Comparison of ENCODE assay signal across 18 cellular contexts in the genomic region with DNA sequence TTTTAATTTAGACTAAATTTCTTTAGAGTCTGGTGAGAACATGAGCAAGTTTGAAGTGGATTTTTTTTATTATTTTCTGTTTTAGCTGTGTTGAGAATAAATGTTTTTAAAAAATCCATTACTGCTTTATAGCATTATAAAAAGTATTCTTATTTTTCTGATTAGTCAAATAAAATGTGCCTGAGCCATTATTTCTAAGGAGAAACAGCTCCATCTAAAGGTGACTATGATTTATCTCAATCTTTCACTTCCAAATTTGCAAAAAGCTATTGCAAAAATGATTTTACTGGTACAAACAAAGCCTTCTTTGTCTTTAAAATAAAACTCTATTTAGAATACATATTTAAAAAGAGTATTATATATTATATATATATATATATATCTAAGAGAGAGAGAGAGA.
"Had no signal": no experiment of that assay in that cellular context is flagged by ENCODE, and none has a peak within 500 bp of the region (broad histone marks: within the 10 kb centered on the region; RNA-seq: fewer than 3 reads in every experiment).

No MANE protein-coding gene starts in this region.

- DNase-seq: activated CD4-positive, alpha-beta memory T cell treated with anti-CD3 and anti-CD28 coated beads, Interleukin-2, amount 10 ng/mL, durations not matched to agents 7 days and 5 days; activated CD4-positive, alpha-beta T cell treated with anti-CD3 and anti-CD28 coated beads for 1 hour; activated gamma-delta T cell; activated naive CD8-positive, alpha-beta T cell treated with anti-CD3 and anti-CD28 coated beads for 36 hours; activated T-cell treated with anti-CD3 and anti-CD28 coated beads, Interleukin-2, amount 50 U/mL, for 48 hours; foreskin melanocyte; head of caudate nucleus; natural killer cell; occipital lobe; sigmoid colon; stimulated activated CD4-positive, alpha-beta T cell treated with anti-CD3 and anti-CD28 coated beads, Interleukin-12 subunit alpha, Interleukin-12 subunit beta, amount 100 ng/mL, for 4 hours; stimulated activated naive CD4-positive, alpha-beta T cell treated with Interleukin-2 at 50 U/mL for 16 hours; T-helper 9 cell; upper lobe of left lung had no signal

- H3K36me3 ChIP-seq: sigmoid colon, suprapubic skin, upper lobe of left lung had no signal

- H3K27ac ChIP-seq: sigmoid colon, suprapubic skin, upper lobe of left lung had no signal

- H3K27me3 Mint-ChIP-seq: activated CD4-positive, alpha-beta memory T cell treated with anti-CD3 and anti-CD28 coated beads, Interleukin-2, amount 10 ng/mL, durations not matched to agents 7 days and 5 days; activated naive CD8-positive, alpha-beta T cell treated with anti-CD3 and anti-CD28 coated beads for 36 hours had no signal

- H3K4me3 ChIP-seq: sigmoid colon, suprapubic skin, upper lobe of left lung had no signal

- H3K27ac Mint-ChIP-seq: activated CD4-positive, alpha-beta memory T cell treated with anti-CD3 and anti-CD28 coated beads, Interleukin-2, amount 10 ng/mL, durations not matched to agents 7 days and 5 days; activated naive CD8-positive, alpha-beta T cell treated with anti-CD3 and anti-CD28 coated beads for 36 hours; natural killer cell had no signal

- H3K9me3 ChIP-seq: sigmoid colon, suprapubic skin had no signal

- H3K4me3 Mint-ChIP-seq: activated CD4-positive, alpha-beta memory T cell treated with anti-CD3 and anti-CD28 coated beads, Interleukin-2, amount 10 ng/mL, durations not matched to agents 7 days and 5 days; activated naive CD8-positive, alpha-beta T cell treated with anti-CD3 and anti-CD28 coated beads for 36 hours; natural killer cell had no signal

- FAIRE-seq: endothelial cell of umbilical vein, islet of Langerhans had no signal

- H3K4me1 Mint-ChIP-seq: activated CD4-positive, alpha-beta memory T cell treated with anti-CD3 and anti-CD28 coated beads, Interleukin-2, amount 10 ng/mL, durations not matched to agents 7 days and 5 days; activated naive CD8-positive, alpha-beta T cell treated with anti-CD3 and anti-CD28 coated beads for 36 hours; natural killer cell had no signal

- H3K27me3 ChIP-seq: sigmoid colon, suprapubic skin, upper lobe of left lung had no signal

- H3K4me1 ChIP-seq: sigmoid colon, suprapubic skin, upper lobe of left lung had no signal

- H3K9me3 Mint-ChIP-seq: activated CD4-positive, alpha-beta memory T cell treated with anti-CD3 and anti-CD28 coated beads, Interleukin-2, amount 10 ng/mL, durations not matched to agents 7 days and 5 days had no signal

- H3K36me3 Mint-ChIP-seq: activated naive CD8-positive, alpha-beta T cell treated with anti-CD3 and anti-CD28 coated beads for 36 hours had no signal

- ATAC-seq: left lobe of liver, natural killer cell had no signal
